24 cellular contexts compared by ENCODE assay signal in the genomic region with DNA sequence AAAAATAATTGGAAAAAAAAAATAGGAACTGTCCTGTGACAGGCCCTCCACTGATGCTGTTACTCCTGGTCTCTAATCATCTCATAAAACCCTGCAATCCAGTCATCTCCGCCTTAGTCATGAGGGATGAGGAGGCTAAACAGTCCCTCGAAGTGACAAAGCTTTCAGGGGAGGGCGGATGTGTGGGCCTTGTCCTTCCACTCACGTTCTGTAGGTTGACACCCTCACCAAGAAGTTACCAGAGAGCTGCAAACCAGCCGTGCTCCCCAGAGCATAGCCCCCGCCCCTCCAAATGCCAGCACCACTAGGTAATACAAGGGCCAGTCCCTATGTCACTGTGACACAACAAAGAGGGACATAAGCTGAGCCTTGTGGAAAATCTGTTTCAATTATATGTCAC. TPM values are rescaled to one million over a fixed set of nuclear protein-coding genes. Genes with fewer than 3 reads are reported as not detected.
A peak's percentile ranks its signal among the peaks of the same experiment; 100 is the strongest.
DNase-seq lines count a peak whose midpoint lies in the region; ATAC-seq and TF ChIP-seq lines count a peak whose summit lies in the region.
"Had no signal": no experiment of that assay in that cellular context is flagged by ENCODE, and none has a peak within 500 bp of the region (broad histone marks: within the 10 kb centered on the region; RNA-seq: fewer than 3 reads in every experiment).

No MANE protein-coding gene starts in this region.

- no peaks in the 10 kb centered on the region for H3K9me3 ChIP-seq in HEK293 (ENCODE audit: control insufficient read depth, insufficient read depth, low read depth, low read length)
- no peaks in the 10 kb centered on the region for H3K9me3 ChIP-seq in smooth muscle cell (replicated peaks; ENCODE audit: low read depth)
- no peaks in the 10 kb centered on the region for H3K9me3 ChIP-seq in CD4-positive, alpha-beta T cell (ENCODE audit: control insufficient read depth, low read length)
- H3K9me3 ChIP-seq in aorta (ENCODE audit: control insufficient read depth, low read length), result no peaks in the 10 kb centered on the region
- H3K9me3 ChIP-seq: A549, BLaER1 had no signal

- TF ChIP-seq CTCF in HEK293 (tag by site-specific recombination; IDR thresholded peaks at IDR 0.05), result no peak
- no peak for TF ChIP-seq CTCF in smooth muscle cell (IDR thresholded peaks at IDR 0.05; ENCODE audit: borderline replicate concordance, insufficient read depth, poor library complexity, severe bottlenecking)
- no peak for TF ChIP-seq CTCF in CD4-positive, alpha-beta T cell (IDR thresholded peaks at IDR 0.05)

- peak overlapping the region; percentile 9 for H3K9ac ChIP-seq in smooth muscle cell (ENCODE audit: low read depth)
- H3K9ac ChIP-seq: BLaER1 had no signal

- POLR2A ChIA-PET in HEK293 (lab: Yijun Ruan, JAX), result no interaction called here
- POLR2A ChIA-PET in CD4-positive, alpha-beta T cell (lab: Charles Lee), result no interaction called here

- DNase-seq in globus pallidus (ENCODE audit: low spot score) (peak; percentile 42), smooth muscle cell (lab: John Stamatoyannopoulos, UW; ENCODE audit: unreplicated experiment) (no peak), EL (no peak), aorta (no peak)
- no peak for DNase-seq in stimulated activated naive CD8-positive, alpha-beta T cell treated with anti-CD3 and anti-CD28 coated beads, Interleukin-15, Interleukin-2, amounts not matched to agents 100 U/mL and 50 U/mL, for 24 hours
- DNase-seq in CD4-positive, alpha-beta T cell, result no peak
- DNase-seq: Calu3; CD8-positive, alpha-beta T cell; KBM-7; MV-4-11; NCI-H1417; NCI-H187; NCI-H2107; NCI-H524 treated with DMSO at 0.1 percent for 48 hours; NK-92 treated with Interleukin-12 subunit alpha and Interleukin-12 subunit beta, amount 100 ng/mL, for 24 hours; SHP77 had no signal

- H2AFZ ChIP-seq in smooth muscle cell (ENCODE audit: low read depth), result no peak overlapping the region
- H2AFZ ChIP-seq: GM23338 had no signal

- H3F3A ChIP-seq in smooth muscle cell (ENCODE audit: low read depth), result peaks cover 3% of the 10 kb centered on the region

- no peaks in the 10 kb centered on the region for H3K36me3 Mint-ChIP-seq in CD4-positive, alpha-beta T cell (ENCODE audit: low read depth)
- H3K36me3 Mint-ChIP-seq: CD8-positive, alpha-beta T cell had no signal

- H3K4me3 ChIP-seq in HEK293 (ENCODE audit: low read depth, low read length) (no peak overlapping the region), smooth muscle cell (no peak overlapping the region), aorta (ENCODE audit: low read length in 2 of 2) (no peak overlapping the region)
- H3K4me3 ChIP-seq: A549, BLaER1, GM23338, SK-N-MC had no signal

- no peaks in the 10 kb centered on the region for H3K9me3 Mint-ChIP-seq in CD4-positive, alpha-beta T cell
- H3K9me3 Mint-ChIP-seq: CD8-positive, alpha-beta T cell; GM23338 had no signal

- H3K27ac ChIP-seq in HEK293 (ENCODE audit: extremely low read depth, low read depth, low read length) (no peak overlapping the region), angular gyrus (ENCODE audit: low read depth, low read length) (peak overlapping the region; percentile 77), smooth muscle cell (ENCODE audit: low read depth) (peak overlapping the region; percentile 50), aorta (ENCODE audit: low read depth in 1 of 2, low read length in 2 of 2) (no peak overlapping the region)
- H3K27ac ChIP-seq in CD4-positive, alpha-beta T cell (ENCODE audit: low read depth, low read length), result no peak overlapping the region
- H3K27ac ChIP-seq: A549, BLaER1, SK-N-MC had no signal

- no peak overlapping the region for H3K4me3 Mint-ChIP-seq in CD4-positive, alpha-beta T cell
- H3K4me3 Mint-ChIP-seq: CD8-positive, alpha-beta T cell; GM23338 had no signal

- H4K20me1 ChIP-seq in smooth muscle cell (ENCODE audit: low read depth), result no peaks in the 10 kb centered on the region
- H4K20me1 ChIP-seq: BLaER1 had no signal

- CTCF ChIA-PET in HEK293 (lab: Yijun Ruan, JAX), result no interaction called here
- CTCF ChIA-PET in CD4-positive, alpha-beta T cell (lab: Charles Lee), result no interaction called here

- no peaks in the 10 kb centered on the region for H3K27me3 ChIP-seq in smooth muscle cell (ENCODE audit: low read depth)
- no peaks in the 10 kb centered on the region for H3K27me3 ChIP-seq in CD4-positive, alpha-beta T cell (ENCODE audit: control insufficient read depth, insufficient read depth, low read length)
- no peaks in the 10 kb centered on the region for H3K27me3 ChIP-seq in aorta (ENCODE audit: control insufficient read depth in 1 of 2, insufficient read depth in 2 of 2, low read length in 1 of 2)
- H3K27me3 ChIP-seq: BLaER1 had no signal

- no peaks in the 10 kb centered on the region for H3K4me1 Mint-ChIP-seq in CD4-positive, alpha-beta T cell (ENCODE audit: low read depth)

- H3K4me2 ChIP-seq in smooth muscle cell, result peak overlapping the region; percentile 29
- H3K4me2 ChIP-seq: A549, BLaER1, GM23338 had no signal

- H3K27me3 Mint-ChIP-seq in CD4-positive, alpha-beta T cell, result no peaks in the 10 kb centered on the region

- no peak overlapping the region for H3K27ac Mint-ChIP-seq in CD4-positive, alpha-beta T cell
- H3K27ac Mint-ChIP-seq: CD8-positive, alpha-beta T cell; GM23338 had no signal

- H3K36me3 ChIP-seq in HEK293 (ENCODE audit: control insufficient read depth in 2 of 2, insufficient read depth in 1 of 2, low read length in 2 of 2) (no peaks in the 10 kb centered on the region), smooth muscle cell (ENCODE audit: low read depth) (no peaks in the 10 kb centered on the region), aorta (ENCODE audit: control insufficient read depth in 1 of 2, insufficient read depth in 2 of 2, low read length in 1 of 2) (no peaks in the 10 kb centered on the region)
- H3K36me3 ChIP-seq: BLaER1 had no signal

- H3K4me1 ChIP-seq in HEK293 (ENCODE audit: control insufficient read depth, insufficient read depth, low read length) (peaks cover 7% of the 10 kb centered on the region; the same call in 1 of the 2 replicates), smooth muscle cell (ENCODE audit: low read depth) (peaks cover 12% of the 10 kb centered on the region), aorta (ENCODE audit: control insufficient read depth in 1 of 2, insufficient read depth in 2 of 2, low read length in 2 of 2) (no peaks in the 10 kb centered on the region)
- H3K4me1 ChIP-seq: BLaER1 had no signal

- no peak for ATAC-seq in stimulated activated naive CD8-positive, alpha-beta T cell treated with anti-CD3 and anti-CD28 coated beads, Interleukin-15, Interleukin-2, amounts not matched to agents 100 U/mL and 50 U/mL, for 24 hours
- no peak for ATAC-seq in CD4-positive, alpha-beta T cell (ENCODE audit: poor library complexity)
- ATAC-seq in aorta (ENCODE audit: low FRiP score), result no peak
- ATAC-seq: A549; CD8-positive, alpha-beta T cell; GM23338; HCT116; HepG2 had no signal

- WGBS in smooth muscle cell (ENCODE audit: low lambda C conversion rate), result 29% methylated on average over 6 of the region's 6 CpGs
- 77 to 81% methylated on average over 6 of the region's 6 CpGs for WGBS in aorta, 2 donors

- H3K79me2 ChIP-seq in smooth muscle cell (ENCODE audit: low read depth), result peaks cover 3% of the 10 kb centered on the region

- intact Hi-C loops in CD4-positive, alpha-beta T cell (cut with DNase I, micrococcal nuclease), result no loop called here
- intact Hi-C loops in aorta (cut with DNase I), result no loop called here

TF ChIP-seq in HEK293, 187 proteins besides CTCF, POLR2A, EP300 and RAD21:
- TF ChIP-seq KLF1 (tag by site-specific recombination; IDR thresholded peaks at IDR 0.05) (peak; percentile 33), EGR2 (tag by site-specific recombination; IDR thresholded peaks at IDR 0.05; ENCODE audit: low read depth) (peak; percentile 83), ZFHX2 (tag by site-specific recombination; conservative IDR thresholded peaks at IDR 0.05) (peak; percentile 80), ZBTB7A (tag by site-specific recombination; IDR thresholded peaks at IDR 0.05; ENCODE audit: low read depth) (no peak)
- TF ChIP-seq, protein P1, sequence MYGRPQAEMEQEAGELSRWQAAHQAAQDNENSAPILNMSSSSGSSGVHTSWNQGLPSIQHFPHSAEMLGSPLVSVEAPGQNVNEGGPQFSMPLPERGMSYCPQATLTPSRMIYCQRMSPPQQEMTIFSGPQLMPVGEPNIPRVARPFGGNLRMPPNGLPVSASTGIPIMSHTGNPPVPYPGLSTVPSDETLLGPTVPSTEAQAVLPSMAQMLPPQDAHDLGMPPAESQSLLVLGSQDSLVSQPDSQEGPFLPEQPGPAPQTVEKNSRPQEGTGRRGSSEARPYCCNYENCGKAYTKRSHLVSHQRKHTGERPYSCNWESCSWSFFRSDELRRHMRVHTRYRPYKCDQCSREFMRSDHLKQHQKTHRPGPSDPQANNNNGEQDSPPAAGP (tag by site-specific recombination; IDR thresholded peaks at IDR 0.05), result 0 out of 2 replicates have a peak, but pooled peaks have one; percentile 38
- TF ChIP-seq, protein P2, sequence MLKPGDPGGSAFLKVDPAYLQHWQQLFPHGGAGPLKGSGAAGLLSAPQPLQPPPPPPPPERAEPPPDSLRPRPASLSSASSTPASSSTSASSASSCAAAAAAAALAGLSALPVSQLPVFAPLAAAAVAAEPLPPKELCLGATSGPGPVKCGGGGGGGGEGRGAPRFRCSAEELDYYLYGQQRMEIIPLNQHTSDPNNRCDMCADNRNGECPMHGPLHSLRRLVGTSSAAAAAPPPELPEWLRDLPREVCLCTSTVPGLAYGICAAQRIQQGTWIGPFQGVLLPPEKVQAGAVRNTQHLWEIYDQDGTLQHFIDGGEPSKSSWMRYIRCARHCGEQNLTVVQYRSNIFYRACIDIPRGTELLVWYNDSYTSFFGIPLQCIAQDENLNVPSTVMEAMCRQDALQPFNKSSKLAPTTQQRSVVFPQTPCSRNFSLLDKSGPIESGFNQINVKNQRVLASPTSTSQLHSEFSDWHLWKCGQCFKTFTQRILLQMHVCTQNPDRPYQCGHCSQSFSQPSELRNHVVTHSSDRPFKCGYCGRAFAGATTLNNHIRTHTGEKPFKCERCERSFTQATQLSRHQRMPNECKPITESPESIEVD (tag by site-specific recombination; IDR thresholded peaks at IDR 0.05), result no peak

RNA-seq across cellular contexts. Expression of a gene that starts 11.9 kb away (rescaled TPM):
- 2.5 and 2.8 TPM in 2 replicates for total RNA-seq in smooth muscle cell
- polyA plus RNA-seq in smooth muscle cell, result 0.47 and 0.97 TPM in 2 replicates
- not detected for total RNA-seq in CD4-positive, alpha-beta T cell
- 1 to 10 TPM in 1 of 2 donors, under 1 TPM in 1; 0.75 to 1.5 TPM for total RNA-seq in aorta
- 1 to 10 TPM in 1 of 2 donors, under 1 TPM in 1; 0.31 to 5.3 TPM for polyA plus RNA-seq in aorta

Comparison
In these comparisons a context has a peak if more than half of its experiments do, and no peak if none do; other contexts are left out.
1. H3K27ac ChIP-seq: peak in angular gyrus (single experiment) and smooth muscle cell (single experiment); none in HEK293 (single experiment), CD4-positive, alpha-beta T cell (single experiment) and aorta (0 of 2).